Comparison of ENCODE assay signal across 8 cellular contexts in genomic region chr2:238263204-238264071, GRCh38. TPM values are rescaled to one million over a fixed set of nuclear protein-coding genes. Genes with fewer than 3 reads are reported as not detected.
DNase-seq lines count a peak whose midpoint lies in the region; ATAC-seq and TF ChIP-seq lines count a peak whose summit lies in the region.

No MANE protein-coding gene starts in this region.

- H3K4me1 ChIP-seq in KMS-11 (ENCODE audit: low read depth, poor library complexity, severe bottlenecking) (peaks cover 89% of the 10 kb centered on the region), foreskin keratinocyte (peaks cover 13% of the 10 kb centered on the region), thoracic aorta (ENCODE audit: control insufficient read depth in 1 of 2, low read depth in 2 of 2) (peaks cover 3 to 19% of the 10 kb centered on the region in 2 donors)

- H3K79me2 ChIP-seq in KMS-11 (ENCODE audit: insufficient read depth, low read depth), result no peaks in the 10 kb centered on the region

- H3K27me3 ChIP-seq in KMS-11 (ENCODE audit: insufficient read depth, low read depth) (no peaks in the 10 kb centered on the region), foreskin keratinocyte (no peaks in the 10 kb centered on the region), thoracic aorta (replicated peaks; ENCODE audit: insufficient read depth) (no peaks in the 10 kb centered on the region)

- peak overlapping the region; percentile 68 for H3K27ac ChIP-seq in KMS-11
- H3K27ac ChIP-seq in foreskin keratinocyte, result no peak overlapping the region
- peak overlapping the region; percentile 34 to 55 for H3K27ac ChIP-seq in thoracic aorta

- H3K9me3 ChIP-seq in thoracic aorta, result no peaks in the 10 kb centered on the region

- peak; percentile 46 for ATAC-seq in foreskin keratinocyte
- peak; percentile 80 for ATAC-seq in omental fat pad (ENCODE audit: low FRiP score)
- peak; percentile 69 for ATAC-seq in thoracic aorta (ENCODE audit: insufficient number of reproducible peaks, low FRiP score, low read depth)

- peak overlapping the region; percentile 50 for H2AFZ ChIP-seq in KMS-11 (ENCODE audit: low read depth)

- H3K4me2 ChIP-seq in KMS-11, result peak overlapping the region; percentile 57

- no peaks in the 10 kb centered on the region for H4K20me1 ChIP-seq in KMS-11 (ENCODE audit: insufficient read depth)

- H3K4me3 ChIP-seq in KMS-11 (IDR thresholded peaks at IDR 0.05; ENCODE audit: insufficient read depth, low read depth, low read length) (no peak overlapping the region), thoracic aorta (no peak overlapping the region)

- no peaks in the 10 kb centered on the region for H3K36me3 ChIP-seq in KMS-11 (ENCODE audit: insufficient read depth)
- peaks cover 52% of the 10 kb centered on the region for H3K36me3 ChIP-seq in thoracic aorta

- peak; percentile 89 for TF ChIP-seq CTCF in KMS-11 (conservative IDR thresholded peaks at IDR 0.05; ENCODE audit: low read depth, low read length)
- TF ChIP-seq CTCF in foreskin keratinocyte (conservative IDR thresholded peaks at IDR 0.05), result peak; percentile 84
- peak in 1 of 3 donors; percentile 51 for TF ChIP-seq CTCF in omental fat pad (IDR thresholded peaks at IDR 0.05)
- TF ChIP-seq CTCF in thoracic aorta (IDR thresholded peaks at IDR 0.05), result peak; percentile 84

- peak overlapping the region; percentile 19; the same call in 1 of the 2 replicates for H3K9ac ChIP-seq in KMS-11

- DNase-seq in Daoy (ENCODE audit: low read depth) (peak; percentile 80), SHP77 treated with DMSO at 0.1 percent for 48 hours (lab: John Stamatoyannopoulos, UW) (peak; percentile 33), foreskin keratinocyte (peak; percentile 23 to 64), omental fat pad (ENCODE audit: low spot score) (peak; percentile 79), thoracic aorta (ENCODE audit: low spot score) (peak; percentile 66), mesenteric fat pad (ENCODE audit: low spot score) (no peak)
- peak; percentile 59 for DNase-seq in activated gamma-delta T cell treated with anti-CD3 and anti-CD28 coated beads, Interleukin-2, amount 50 U/mL, for 16 hours (ENCODE audit: low read depth)

RNA-seq across cellular contexts. Expression of gene HES6, which starts 23.6 kb away (rescaled TPM):
- total RNA-seq in Daoy (2014; rRNA removed; shearing (Covaris generic)), result 9.8 and 13.1 TPM in 2 replicates
- total RNA-seq in foreskin keratinocyte, result 3.2 and 3.4 TPM in 2 replicates
- polyA plus RNA-seq in foreskin keratinocyte, result 5.1 and 5.4 TPM in 2 replicates
- 1 to 10 TPM; 5.3 to 9.1 (median 5.6) TPM for total RNA-seq in omental fat pad
- total RNA-seq in thoracic aorta, result 10 to 100 TPM in 1 of 2 donors, 1 to 10 TPM in 1; 2.5 to 12.3 TPM
- total RNA-seq in mesenteric fat pad, result 4.3 TPM

RNA-seq across cellular contexts. Expression of gene PER2, which starts 25.0 kb away (rescaled TPM):
- 1.7 and 3.3 TPM in 2 replicates for total RNA-seq in Daoy (2014; rRNA removed; shearing (Covaris generic))
- total RNA-seq in foreskin keratinocyte (2.2 and 3.7 TPM in 2 replicates), omental fat pad (10 to 100 TPM in 3 of 4 donors, 1 to 10 TPM in 1; 5.3 to 36.4 (median 15.4) TPM), thoracic aorta (10 to 100 TPM; 14.2 to 26.2 TPM), mesenteric fat pad (9.9 TPM)
- polyA plus RNA-seq in foreskin keratinocyte, result 0.48 and 1.0 TPM in 2 replicates

RNA-seq across cellular contexts. Expression of gene TRAF3IP1, which starts 56.9 kb away (rescaled TPM):
- total RNA-seq in Daoy (2014; rRNA removed; shearing (Covaris generic)), result 4.1 and 7.0 TPM in 2 replicates
- total RNA-seq in foreskin keratinocyte (9.2 and 11.2 TPM in 2 replicates), omental fat pad (10 to 100 TPM in 3 of 4 donors, 1 to 10 TPM in 1; 8.4 to 15.9 (median 12.5) TPM), thoracic aorta (10 to 100 TPM; 19.4 to 23.7 TPM), mesenteric fat pad (24.5 TPM)
- 4.3 and 5.0 TPM in 2 replicates for polyA plus RNA-seq in foreskin keratinocyte

RNA-seq across cellular contexts. Expression of gene ILKAP, which starts 59.9 kb away (rescaled TPM):
- 27.9 and 29.5 TPM in 2 replicates for total RNA-seq in Daoy (2014; rRNA removed; shearing (Covaris generic))
- total RNA-seq in foreskin keratinocyte (31.8 and 35.3 TPM in 2 replicates), omental fat pad (10 to 100 TPM; 20.2 to 51.8 (median 29.7) TPM), thoracic aorta (10 to 100 TPM; 28.6 to 58.0 TPM), mesenteric fat pad (36.4 TPM)
- 41.1 and 44.2 TPM in 2 replicates for polyA plus RNA-seq in foreskin keratinocyte
